Comparison of ENCODE assay signal across 1 cellular context in genomic region chr10:102433619-102434046, GRCh38.
A peak's percentile ranks its signal among the peaks of the same experiment; 100 is the strongest.
TF ChIP-seq lines count a peak whose summit lies in the region.

No MANE protein-coding gene starts in this region.

TF ChIP-seq in K562, 482 proteins besides CTCF, POLR2A, EP300 and RAD21:
- TF ChIP-seq MAZ (CRISPR knock-in tag; conservative IDR thresholded peaks at IDR 0.05 in 1 of 2, IDR thresholded peaks at IDR 0.05 in 1 of 2) (0 out of 4 replicates have a peak, but pooled peaks of 1 of the 2 experiments have one; percentile 16), RBM15 (IDR thresholded peaks at IDR 0.05; ENCODE audit: insufficient read depth, low read length) (no peak), CAMTA2 (CRISPR knock-in tag; conservative IDR thresholded peaks at IDR 0.05) (no peak), ZNF311 (CRISPR knock-in tag; IDR thresholded peaks at IDR 0.05) (no peak), ETS2 (tag; IDR thresholded peaks at IDR 0.05; ENCODE audit: borderline replicate concordance, poor library complexity, severe bottlenecking) (no peak), ZNF165 (CRISPR knock-in tag; IDR thresholded peaks at IDR 0.05; ENCODE audit: borderline replicate concordance) (no peak), E2F5 (CRISPR knock-in tag; IDR thresholded peaks at IDR 0.05) (no peak), GABPB2 (CRISPR knock-in tag; conservative IDR thresholded peaks at IDR 0.05) (no peak), POLR2G (IDR thresholded peaks at IDR 0.05; ENCODE audit: low read depth, low read length) (no peak), STAT5A (IDR thresholded peaks at IDR 0.05; ENCODE audit: borderline replicate concordance, low read length) (no peak), BRD4 (IDR thresholded peaks at IDR 0.05) (no peak), HMBOX1 (IDR thresholded peaks at IDR 0.05) (no peak), ZNF408 (CRISPR knock-in tag; IDR thresholded peaks at IDR 0.05; ENCODE audit: low read depth) (no peak), GATAD2B (IDR thresholded peaks at IDR 0.05; ENCODE audit: borderline replicate concordance) (no peak), HES1 (IDR thresholded peaks at IDR 0.05; ENCODE audit: low read depth) (no peak), RBM22 (IDR thresholded peaks at IDR 0.05; ENCODE audit: low read depth, low read length, poor library complexity, severe bottlenecking) (no peak), LARP7 (IDR thresholded peaks at IDR 0.05) (no peak), HDAC1 (IDR thresholded peaks at IDR 0.05) (no peak), HSF4 (CRISPR knock-in tag; IDR thresholded peaks at IDR 0.05; ENCODE audit: borderline replicate concordance) (no peak), TRIM24 (IDR thresholded peaks at IDR 0.05) (peak in 1 of 2 experiments; percentile 28; a peak in 1 of 4 replicates), U2AF1 (optimal IDR thresholded peaks at IDR 0.05; ENCODE audit: low read depth, low read length) (no peak), KLF1 (tag; IDR thresholded peaks at IDR 0.05) (no peak), ZNF436 (CRISPR knock-in tag; IDR thresholded peaks at IDR 0.05) (no peak), TRIM28 (IDR thresholded peaks at IDR 0.05) (0 out of 2 replicates have a peak, but pooled peaks have one; percentile 41), PATZ1 (CRISPR knock-in tag; IDR thresholded peaks at IDR 0.05; ENCODE audit: borderline replicate concordance) (no peak), SREBF2 (CRISPR knock-in tag; IDR thresholded peaks at IDR 0.05) (no peak), THAP7 (CRISPR knock-in tag; IDR thresholded peaks at IDR 0.05) (no peak), ZNF316 (IDR thresholded peaks at IDR 0.05) (peak; percentile 52), PURB (CRISPR knock-in tag; IDR thresholded peaks at IDR 0.05; ENCODE audit: low read depth) (no peak), E4F1 (CRISPR knock-in tag; IDR thresholded peaks at IDR 0.05; ENCODE audit: borderline replicate concordance) (no peak), ZNF76 (CRISPR knock-in tag; IDR thresholded peaks at IDR 0.05; ENCODE audit: borderline replicate concordance) (no peak), SPI1 (IDR thresholded peaks at IDR 0.05; ENCODE audit: borderline replicate concordance, low read depth, low read length) (peak; percentile 81), EGR1 (conservative IDR thresholded peaks at IDR 0.05) (no peak), XRCC3 (IDR thresholded peaks at IDR 0.05) (no peak), ZFX (CRISPR knock-in tag; IDR thresholded peaks at IDR 0.05) (no peak)
